ENCODE assay signal across 18 cellular contexts in the genomic region with DNA sequence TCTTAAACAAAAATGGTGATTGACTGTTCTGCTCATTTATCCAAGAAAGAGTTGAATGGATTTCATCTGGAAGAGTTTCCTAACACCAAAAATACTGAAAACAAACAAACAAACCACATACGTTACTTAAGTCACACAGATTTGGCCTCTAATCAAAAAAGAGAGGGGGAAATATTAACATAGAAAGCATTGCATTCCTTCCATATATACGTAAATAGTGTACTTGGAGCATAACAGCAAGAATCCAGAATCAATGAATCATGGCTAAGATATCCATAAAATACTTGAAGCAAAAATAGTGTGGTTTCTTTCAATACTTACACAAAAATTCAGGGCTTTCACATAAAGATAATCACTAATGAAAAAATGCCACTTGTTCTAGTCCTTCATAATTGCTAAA.
DNase-seq lines count a peak whose midpoint lies in the region; ATAC-seq and TF ChIP-seq lines count a peak whose summit lies in the region.
"Had no signal": no experiment of that assay in that cellular context is flagged by ENCODE, and none has a peak within 500 bp of the region (broad histone marks: within the 10 kb centered on the region; RNA-seq: fewer than 3 reads in every experiment).

No MANE protein-coding gene starts in this region.

- peaks cover 3% of the 10 kb centered on the region for H3F3A ChIP-seq in SK-N-SH (replicated peaks; ENCODE audit: insufficient read depth)

- intact Hi-C loops in natural killer cell (cut with micrococcal nuclease) = no loop called here

- H3K9me2 ChIP-seq in SK-N-SH = no peaks in the 10 kb centered on the region

- peak overlapping the region in 1 of 2 experiments; percentile 43; a peak in 2 of 4 replicates for H3K27ac ChIP-seq in SK-N-SH (ENCODE audit: low read depth in 2 of 2, low read length in 1 of 2)

- no peak overlapping the region for H2AFZ ChIP-seq in SK-N-SH (ENCODE audit: low read depth)

- TF ChIP-seq RAD21 in SK-N-SH (IDR thresholded peaks at IDR 0.05; ENCODE audit: low read length) = no peak

- H3K9ac ChIP-seq in SK-N-SH = no peak overlapping the region

- H3K36me3 ChIP-seq in SK-N-SH (replicated peaks in 1 of 2; ENCODE audit: control insufficient read depth in 1 of 2, insufficient read depth in 2 of 2, low read length in 1 of 2) = no peaks in the 10 kb centered on the region
- H3K36me3 ChIP-seq: HAP-1 had no signal

- H3K9me3 Mint-ChIP-seq in natural killer cell = peaks cover 2 to 5% of the 10 kb centered on the region in 2 donors
- H3K9me3 Mint-ChIP-seq in activated T-cell treated with anti-CD3 and anti-CD28 coated beads, Interleukin-2, amount 50 U/mL, for 4 hours = peaks cover 23% of the 10 kb centered on the region

- no peaks in the 10 kb centered on the region for H3K4me1 Mint-ChIP-seq in natural killer cell
- H3K4me1 Mint-ChIP-seq in activated T-cell treated with anti-CD3 and anti-CD28 coated beads, Interleukin-2, amount 50 U/mL, for 4 hours (ENCODE audit: low read depth) = peaks cover 3% of the 10 kb centered on the region

- CTCF ChIA-PET in SK-N-SH (lab: Yijun Ruan, JAX) = no interaction called here

- peak in 1 of 2 experiments; percentile 62; a peak in 1 of 4 replicates for TF ChIP-seq EP300 in SK-N-SH (IDR thresholded peaks at IDR 0.05; ENCODE audit: borderline replicate concordance in 1 of 2, low read depth in 1 of 2, low read length in 1 of 2)

- H3K27me3 ChIP-seq in SK-N-SH (ENCODE audit: insufficient read depth) = no peaks in the 10 kb centered on the region

- no peak overlapping the region for H3K4me3 Mint-ChIP-seq in natural killer cell
- no peak overlapping the region for H3K4me3 Mint-ChIP-seq in activated T-cell treated with anti-CD3 and anti-CD28 coated beads, Interleukin-2, amount 50 U/mL, for 4 hours
- H3K4me3 Mint-ChIP-seq: CD8-positive, alpha-beta T cell; naive thymus-derived CD4-positive, alpha-beta T cell; stimulated activated naive CD8-positive, alpha-beta T cell treated with anti-CD3 and anti-CD28 coated beads, Interleukin-15, Interleukin-2, amounts not matched to agents 100 ng/mL and 50 ng/mL, for 24 hours; WTC11 had no signal

- H3K27me3 Mint-ChIP-seq in natural killer cell (ENCODE audit: low read depth in 2 of 2) = peaks cover 0 to 3% of the 10 kb centered on the region in 2 donors
- no peaks in the 10 kb centered on the region for H3K27me3 Mint-ChIP-seq in activated T-cell treated with anti-CD3 and anti-CD28 coated beads, Interleukin-2, amount 50 U/mL, for 4 hours (ENCODE audit: low read depth)

- H3K4me1 ChIP-seq in SK-N-SH (ENCODE audit: control insufficient read depth in 1 of 2, insufficient read depth in 2 of 2, low read depth in 1 of 2, low read length in 1 of 2) = no peaks in the 10 kb centered on the region
- H3K4me1 ChIP-seq: HAP-1 had no signal

- peaks cover 10% of the 10 kb centered on the region for H3K36me3 Mint-ChIP-seq in natural killer cell
- H3K36me3 Mint-ChIP-seq in activated T-cell treated with anti-CD3 and anti-CD28 coated beads, Interleukin-2, amount 50 U/mL, for 4 hours (ENCODE audit: insufficient read depth) = peaks cover 6% of the 10 kb centered on the region
- H3K36me3 Mint-ChIP-seq: CD8-positive, alpha-beta T cell had no signal

- no peak overlapping the region for H3K4me2 ChIP-seq in SK-N-SH

- TF ChIP-seq CTCF in SK-N-SH (IDR thresholded peaks at IDR 0.05) = no peak
- no peak for TF ChIP-seq CTCF in fibroblast of mammary gland (conservative IDR thresholded peaks at IDR 0.05; ENCODE audit: control insufficient read depth, insufficient read depth, low read depth, low read length)
- no peak for TF ChIP-seq CTCF in natural killer cell (IDR thresholded peaks at IDR 0.05)

- POLR2A ChIA-PET in SK-N-SH (lab: Yijun Ruan, JAX) = no interaction called here

- H4K20me1 ChIP-seq in SK-N-SH (ENCODE audit: insufficient read depth) = no peaks in the 10 kb centered on the region

- 27% methylated on average over 2 of the region's 2 CpGs for WGBS in SK-N-SH (ENCODE audit: low lambda C conversion rate)

- ATAC-seq in HG02970 (IDR thresholded peaks at IDR 0.05; ENCODE audit: low FRiP score, unreplicated experiment) = no peak
- ATAC-seq in natural killer cell = no peak
- ATAC-seq in activated T-cell treated with anti-CD3 and anti-CD28 coated beads, Interleukin-2, amount 50 U/mL, for 4 hours = no peak
- ATAC-seq: CD8-positive, alpha-beta T cell; left colon; naive thymus-derived CD4-positive, alpha-beta T cell; right cardiac atrium; WTC11 had no signal

- no peaks in the 10 kb centered on the region for H3K9me3 ChIP-seq in SK-N-SH
- H3K9me3 ChIP-seq: HAP-1 had no signal

- H3K27ac Mint-ChIP-seq in natural killer cell = no peak overlapping the region
- H3K27ac Mint-ChIP-seq: CD8-positive, alpha-beta T cell; naive thymus-derived CD4-positive, alpha-beta T cell; stimulated activated naive CD8-positive, alpha-beta T cell treated with anti-CD3 and anti-CD28 coated beads, Interleukin-15, Interleukin-2, amounts not matched to agents 100 ng/mL and 50 ng/mL, for 24 hours; WTC11 had no signal

- DNase-seq in GM04503 (ENCODE audit: low read depth) = peak; percentile 91
- no peak for DNase-seq in SK-N-SH
- peak; percentile 79 for DNase-seq in fibroblast of mammary gland (ENCODE audit: low read depth)
- peak; percentile 82 for DNase-seq in skeletal muscle cell (ENCODE audit: low read depth)
- DNase-seq in NAMALWA (ENCODE audit: low spot score) = no peak
- DNase-seq in natural killer cell = no peak
- no peak for DNase-seq in activated T-cell treated with anti-CD3 and anti-CD28 coated beads, Interleukin-2, amount 50 U/mL, for 4 hours
- DNase-seq: activated CD8-positive, alpha-beta memory T cell treated with anti-CD3 and anti-CD28 coated beads, Interleukin-2, amount 50 U/mL, for 48 hours; CD8-positive, alpha-beta T cell; left colon; MM.1S; naive thymus-derived CD4-positive, alpha-beta T cell; NK-92 treated with Interleukin-12 subunit alpha and Interleukin-12 subunit beta, amount 100 ng/mL, for 24 hours; right cardiac atrium had no signal

- H3K79me2 ChIP-seq in SK-N-SH (ENCODE audit: insufficient read depth) = no peaks in the 10 kb centered on the region

- H3K4me3 ChIP-seq in SK-N-SH (ENCODE audit: low read depth in 2 of 2, low read length in 1 of 2) (no peak overlapping the region), fibroblast of mammary gland (ENCODE audit: control insufficient read depth, low read depth, low read length) (no peak overlapping the region), skeletal muscle cell (ENCODE audit: low read depth, low read length) (no peak overlapping the region)
- H3K4me3 ChIP-seq: HAP-1 had no signal

TF ChIP-seq in SK-N-SH, 30 proteins besides CTCF, POLR2A, EP300 and RAD21 (continues in another document):
- TF ChIP-seq NRF1 (IDR thresholded peaks at IDR 0.05; ENCODE audit: low read depth, low read length) (no peak), FOXJ3 (CRISPR knock-in tag; IDR thresholded peaks at IDR 0.05) (no peak), ZBTB33 (IDR thresholded peaks at IDR 0.05; ENCODE audit: borderline replicate concordance, low read depth) (no peak), MAX (IDR thresholded peaks at IDR 0.05; ENCODE audit: low read depth) (no peak), FOSL2 (IDR thresholded peaks at IDR 0.05; ENCODE audit: borderline replicate concordance, low read depth) (peak; percentile 43; the same call in 1 of the 2 replicates), REST (IDR thresholded peaks at IDR 0.05; ENCODE audit: low read depth, low read length) (no peak), EZH2phosphoT487 (IDR thresholded peaks at IDR 0.05; ENCODE audit: borderline replicate concordance, low read depth) (no peak), TEAD4 (IDR thresholded peaks at IDR 0.05; ENCODE audit: borderline replicate concordance, insufficient read depth) (peak; percentile 38; the same call in 1 of the 2 replicates), RCOR1 (IDR thresholded peaks at IDR 0.05; ENCODE audit: low read length) (no peak)

Comparison
In these comparisons a context has a peak if more than half of its experiments do, and no peak if none do; other contexts are left out.
1. DNase-seq: peak in GM04503 (single experiment), fibroblast of mammary gland (single experiment) and skeletal muscle cell (single experiment); none in SK-N-SH (single experiment), NAMALWA (single experiment), natural killer cell (single experiment) and activated T-cell treated with anti-CD3 and anti-CD28 coated beads, Interleukin-2, amount 50 U/mL, for 4 hours (single experiment).